Comparison of ENCODE assay signal across 14 cellular contexts in the genomic region with DNA sequence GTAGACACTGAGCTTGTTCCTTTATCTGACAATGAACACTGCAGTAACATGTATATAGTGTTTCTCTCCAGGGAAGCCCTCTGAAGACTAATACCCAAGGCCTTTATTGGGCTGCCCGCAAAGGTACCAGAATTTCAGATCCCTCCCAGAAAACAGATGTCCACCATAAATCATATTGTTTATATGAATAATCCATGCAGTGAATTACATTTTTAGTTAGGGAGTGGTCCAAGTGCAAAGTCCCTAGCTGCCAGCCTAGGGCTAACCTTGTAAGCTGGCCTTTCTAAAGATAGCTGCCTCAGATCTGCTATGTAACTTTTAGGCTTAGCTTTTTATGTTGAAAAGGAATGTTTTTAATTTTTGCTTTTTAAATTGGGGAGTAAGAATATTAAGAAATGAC. TPM values are rescaled to one million over a fixed set of nuclear protein-coding genes. Genes with fewer than 3 reads are reported as not detected.
DNase-seq lines count a peak whose midpoint lies in the region; ATAC-seq and TF ChIP-seq lines count a peak whose summit lies in the region.
"Had no signal": no experiment of that assay in that cellular context is flagged by ENCODE, and none has a peak within 500 bp of the region (broad histone marks: within the 10 kb centered on the region; RNA-seq: fewer than 3 reads in every experiment).

No MANE protein-coding gene starts in this region.

- CTCF ChIA-PET in CD8-positive, alpha-beta T cell (lab: Charles Lee), result interaction anchor here (0.6 kb wide), 1 partner anchor 11 kb away, joined by 4 read pairs; no protein-coding TSS in a partner anchor

- H3K27ac Mint-ChIP-seq in nephron progenitor cell, result peak overlapping the region; percentile 29
- H3K27ac Mint-ChIP-seq in CD8-positive, alpha-beta T cell, result no peak overlapping the region
- H3K27ac Mint-ChIP-seq: CD4-positive, CD25-positive, alpha-beta regulatory T cell had no signal

- no peaks in the 10 kb centered on the region for H3K4me1 Mint-ChIP-seq in nephron progenitor cell
- peaks cover 9% of the 10 kb centered on the region for H3K4me1 Mint-ChIP-seq in CD8-positive, alpha-beta T cell (ENCODE audit: low read depth)

- H3K27me3 ChIP-seq in CD8-positive, alpha-beta T cell (ENCODE audit: insufficient read depth, low read length), result no peaks in the 10 kb centered on the region
- H3K27me3 ChIP-seq: BE2C had no signal

- H3K4me3 ChIP-seq in CD8-positive, alpha-beta T cell (ENCODE audit: low read depth, low read length), result no peak overlapping the region
- H3K4me3 ChIP-seq: GM23248 had no signal

- H3K9me3 ChIP-seq in CD8-positive, alpha-beta T cell (ENCODE audit: low read length), result no peaks in the 10 kb centered on the region
- H3K9me3 ChIP-seq: BE2C, Caco-2 had no signal

- H3K27ac ChIP-seq in CD8-positive, alpha-beta T cell (ENCODE audit: low read depth, low read length), result no peak overlapping the region
- H3K27ac ChIP-seq: GM23248 had no signal

- no peak for TF ChIP-seq POLR2A in erythroblast (IDR thresholded peaks at IDR 0.05; ENCODE audit: low read length)

- H3K9me3 Mint-ChIP-seq in nephron progenitor cell, result peaks cover 12% of the 10 kb centered on the region
- H3K9me3 Mint-ChIP-seq in CD8-positive, alpha-beta T cell, result no peaks in the 10 kb centered on the region

- H3K36me3 ChIP-seq in CD8-positive, alpha-beta T cell (ENCODE audit: insufficient read depth, low read length), result no peaks in the 10 kb centered on the region
- H3K36me3 ChIP-seq: BE2C had no signal

- intact Hi-C loops in left colon (cut with DNase I, micrococcal nuclease), result no loop called here
- intact Hi-C loops in CD8-positive, alpha-beta T cell (cut with DNase I, micrococcal nuclease), result no loop called here

- ATAC-seq in left colon, result peak; percentile 94
- ATAC-seq in CD8-positive, alpha-beta T cell, result no peak

- peaks cover 10% of the 10 kb centered on the region for H3K36me3 Mint-ChIP-seq in nephron progenitor cell (ENCODE audit: low read depth)
- peaks cover 10% of the 10 kb centered on the region for H3K36me3 Mint-ChIP-seq in CD8-positive, alpha-beta T cell

- no peak overlapping the region for H3K4me3 Mint-ChIP-seq in nephron progenitor cell
- no peak overlapping the region for H3K4me3 Mint-ChIP-seq in CD8-positive, alpha-beta T cell
- H3K4me3 Mint-ChIP-seq: CD4-positive, CD25-positive, alpha-beta regulatory T cell had no signal

- no peaks in the 10 kb centered on the region for H3K27me3 Mint-ChIP-seq in nephron progenitor cell (ENCODE audit: low read depth, poor library complexity)
- no peaks in the 10 kb centered on the region for H3K27me3 Mint-ChIP-seq in CD8-positive, alpha-beta T cell (ENCODE audit: low read depth)
- H3K27me3 Mint-ChIP-seq: CD4-positive, CD25-positive, alpha-beta regulatory T cell had no signal

- DNase-seq in NCI-H69 (lab: John Stamatoyannopoulos, UW) (peak; percentile 80), left colon (no peak), nephron progenitor cell (no peak), NCI-H2081 treated with DMSO at 0.1 percent for 48 hours (lab: John Stamatoyannopoulos, UW) (no peak), erythroblast (lab: John Stamatoyannopoulos, UW) (no peak)
- no peak for DNase-seq in CD8-positive, alpha-beta T cell
- DNase-seq: ACHN; BE2C; C1 segment of cervical spinal cord; Caco-2; CD4-positive, CD25-positive, alpha-beta regulatory T cell; GM23248; HCEC 1CT; IMR-90 had no signal

- no peaks in the 10 kb centered on the region for H3K4me1 ChIP-seq in CD8-positive, alpha-beta T cell (ENCODE audit: insufficient read depth, low read length)
- H3K4me1 ChIP-seq: BE2C, Caco-2 had no signal

- TF ChIP-seq CTCF in nephron progenitor cell (IDR thresholded peaks at IDR 0.05), result no peak
- no peak for TF ChIP-seq CTCF in CD8-positive, alpha-beta T cell (IDR thresholded peaks at IDR 0.05)

- POLR2A ChIA-PET in CD8-positive, alpha-beta T cell (lab: Charles Lee), result interaction anchor here (1.2 kb wide), 1 partner anchor 11 kb away, joined by 4 read pairs; no protein-coding TSS in a partner anchor

RNA-seq across cellular contexts. Expression of gene TDRD3, which starts 44.7 kb away (rescaled TPM):
- total RNA-seq in left colon, result 10 to 100 TPM; 31.0 to 31.9 TPM
- 10 to 100 TPM; 22.1 to 22.4 TPM for total RNA-seq in CD8-positive, alpha-beta T cell
